Comparison of ENCODE assay signal across 4 cellular contexts in the genomic region with DNA sequence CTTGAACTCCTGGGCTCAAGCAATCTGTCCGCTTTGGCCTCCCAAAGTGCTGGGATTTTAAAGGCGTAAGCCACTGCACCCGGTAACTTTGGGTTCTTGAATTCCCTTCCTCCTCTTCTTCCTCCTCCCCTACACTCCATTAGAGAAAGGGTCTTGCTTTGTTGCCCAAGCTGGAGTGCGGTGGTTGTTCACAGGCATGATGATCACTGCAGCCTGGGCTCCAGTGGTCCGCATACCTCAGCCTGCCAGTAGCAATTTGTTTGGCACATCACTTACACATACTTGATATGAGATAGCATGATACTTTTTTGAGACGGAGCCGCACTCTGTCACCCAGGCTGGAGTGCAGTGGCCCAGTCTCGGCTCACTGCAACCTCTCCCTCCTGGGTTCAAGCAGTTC.
TF ChIP-seq lines count a peak whose summit lies in the region.

No MANE protein-coding gene starts in this region.

TF ChIP-seq in SK-N-SH, 30 proteins besides CTCF, POLR2A, EP300 and RAD21:
- TF ChIP-seq JUND (IDR thresholded peaks at IDR 0.05) = no peak

TF ChIP-seq in SK-N-SH treated with all-trans-retinoic acid at 6 μM for 48 hours, 23 proteins besides CTCF, POLR2A, EP300 and RAD21:
- TF ChIP-seq ISL1 (CRISPR knock-in tag; IDR thresholded peaks at IDR 0.05) (no peak), ZNF8 (CRISPR knock-in tag; IDR thresholded peaks at IDR 0.05) (no peak), OSR1 (CRISPR knock-in tag; IDR thresholded peaks at IDR 0.05) (no peak), ZC3H10 (CRISPR knock-in tag; IDR thresholded peaks at IDR 0.05) (no peak)

TF ChIP-seq in IMR-90, 13 proteins besides CTCF, POLR2A, EP300 and RAD21:
- TF ChIP-seq MAZ (IDR thresholded peaks at IDR 0.05; ENCODE audit: borderline replicate concordance, low read depth, low read length) (no peak), CEBPB (IDR thresholded peaks at IDR 0.05; ENCODE audit: low read depth, low read length) (no peak), NFE2L2 (IDR thresholded peaks at IDR 0.05; ENCODE audit: low read depth, low read length) (no peak), CHD1 (IDR thresholded peaks at IDR 0.05; ENCODE audit: low read depth, low read length) (no peak), RCOR1 (IDR thresholded peaks at IDR 0.05; ENCODE audit: insufficient replicate concordance, low read length) (no peak), SMC3 (IDR thresholded peaks at IDR 0.05; ENCODE audit: low read depth, low read length) (no peak), MAFK (IDR thresholded peaks at IDR 0.05; ENCODE audit: low read depth, low read length) (no peak), RFX5 (IDR thresholded peaks at IDR 0.05; ENCODE audit: low read depth, low read length) (no peak), BHLHE40 (IDR thresholded peaks at IDR 0.05; ENCODE audit: low read depth, low read length) (no peak)
- TF ChIP-seq, protein P1, sequence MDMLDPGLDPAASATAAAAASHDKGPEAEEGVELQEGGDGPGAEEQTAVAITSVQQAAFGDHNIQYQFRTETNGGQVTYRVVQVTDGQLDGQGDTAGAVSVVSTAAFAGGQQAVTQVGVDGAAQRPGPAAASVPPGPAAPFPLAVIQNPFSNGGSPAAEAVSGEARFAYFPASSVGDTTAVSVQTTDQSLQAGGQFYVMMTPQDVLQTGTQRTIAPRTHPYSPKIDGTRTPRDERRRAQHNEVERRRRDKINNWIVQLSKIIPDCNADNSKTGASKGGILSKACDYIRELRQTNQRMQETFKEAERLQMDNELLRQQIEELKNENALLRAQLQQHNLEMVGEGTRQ (IDR thresholded peaks at IDR 0.05; ENCODE audit: low read depth, low read length) = no peak
- TF ChIP-seq, protein P2, sequence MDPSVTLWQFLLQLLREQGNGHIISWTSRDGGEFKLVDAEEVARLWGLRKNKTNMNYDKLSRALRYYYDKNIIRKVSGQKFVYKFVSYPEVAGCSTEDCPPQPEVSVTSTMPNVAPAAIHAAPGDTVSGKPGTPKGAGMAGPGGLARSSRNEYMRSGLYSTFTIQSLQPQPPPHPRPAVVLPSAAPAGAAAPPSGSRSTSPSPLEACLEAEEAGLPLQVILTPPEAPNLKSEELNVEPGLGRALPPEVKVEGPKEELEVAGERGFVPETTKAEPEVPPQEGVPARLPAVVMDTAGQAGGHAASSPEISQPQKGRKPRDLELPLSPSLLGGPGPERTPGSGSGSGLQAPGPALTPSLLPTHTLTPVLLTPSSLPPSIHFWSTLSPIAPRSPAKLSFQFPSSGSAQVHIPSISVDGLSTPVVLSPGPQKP (IDR thresholded peaks at IDR 0.05; ENCODE audit: borderline replicate concordance, low read depth, low read length) = no peak

TF ChIP-seq in GM12878, 131 proteins besides CTCF, POLR2A, EP300 and RAD21:
- TF ChIP-seq CBX3 (IDR thresholded peaks at IDR 0.05; ENCODE audit: borderline replicate concordance, low read depth) (no peak), DPF2 (IDR thresholded peaks at IDR 0.05) (no peak; the same call in 1 of the 2 replicates), HDGF (IDR thresholded peaks at IDR 0.05) (no peak), NR2F1 (conservative IDR thresholded peaks at IDR 0.05) (no peak), BMI1 (IDR thresholded peaks at IDR 0.05; ENCODE audit: borderline replicate concordance) (no peak), FOXM1 (IDR thresholded peaks at IDR 0.05; ENCODE audit: low read depth, low read length) (no peak), ZNF274 (IDR thresholded peaks at IDR 0.05; ENCODE audit: insufficient read depth, insufficient read length) (no peak)
- TF ChIP-seq, protein P3, sequence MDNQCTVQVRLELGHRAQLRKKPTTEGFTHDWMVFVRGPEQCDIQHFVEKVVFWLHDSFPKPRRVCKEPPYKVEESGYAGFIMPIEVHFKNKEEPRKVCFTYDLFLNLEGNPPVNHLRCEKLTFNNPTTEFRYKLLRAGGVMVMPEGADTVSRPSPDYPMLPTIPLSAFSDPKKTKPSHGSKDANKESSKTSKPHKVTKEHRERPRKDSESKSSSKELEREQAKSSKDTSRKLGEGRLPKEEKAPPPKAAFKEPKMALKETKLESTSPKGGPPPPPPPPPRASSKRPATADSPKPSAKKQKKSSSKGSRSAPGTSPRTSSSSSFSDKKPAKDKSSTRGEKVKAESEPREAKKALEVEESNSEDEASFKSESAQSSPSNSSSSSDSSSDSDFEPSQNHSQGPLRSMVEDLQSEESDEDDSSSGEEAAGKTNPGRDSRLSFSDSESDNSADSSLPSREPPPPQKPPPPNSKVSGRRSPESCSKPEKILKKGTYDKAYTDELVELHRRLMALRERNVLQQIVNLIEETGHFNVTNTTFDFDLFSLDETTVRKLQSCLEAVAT (IDR thresholded peaks at IDR 0.05) = peak; percentile 68
- TF ChIP-seq, protein P4, sequence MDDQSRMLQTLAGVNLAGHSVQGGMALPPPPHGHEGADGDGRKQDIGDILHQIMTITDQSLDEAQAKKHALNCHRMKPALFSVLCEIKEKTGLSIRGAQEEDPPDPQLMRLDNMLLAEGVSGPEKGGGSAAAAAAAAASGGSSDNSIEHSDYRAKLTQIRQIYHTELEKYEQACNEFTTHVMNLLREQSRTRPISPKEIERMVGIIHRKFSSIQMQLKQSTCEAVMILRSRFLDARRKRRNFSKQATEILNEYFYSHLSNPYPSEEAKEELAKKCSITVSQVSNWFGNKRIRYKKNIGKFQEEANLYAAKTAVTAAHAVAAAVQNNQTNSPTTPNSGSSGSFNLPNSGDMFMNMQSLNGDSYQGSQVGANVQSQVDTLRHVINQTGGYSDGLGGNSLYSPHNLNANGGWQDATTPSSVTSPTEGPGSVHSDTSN (IDR thresholded peaks at IDR 0.05; ENCODE audit: insufficient replicate concordance, low read depth, low read length) = no peak
- TF ChIP-seq, protein P5, sequence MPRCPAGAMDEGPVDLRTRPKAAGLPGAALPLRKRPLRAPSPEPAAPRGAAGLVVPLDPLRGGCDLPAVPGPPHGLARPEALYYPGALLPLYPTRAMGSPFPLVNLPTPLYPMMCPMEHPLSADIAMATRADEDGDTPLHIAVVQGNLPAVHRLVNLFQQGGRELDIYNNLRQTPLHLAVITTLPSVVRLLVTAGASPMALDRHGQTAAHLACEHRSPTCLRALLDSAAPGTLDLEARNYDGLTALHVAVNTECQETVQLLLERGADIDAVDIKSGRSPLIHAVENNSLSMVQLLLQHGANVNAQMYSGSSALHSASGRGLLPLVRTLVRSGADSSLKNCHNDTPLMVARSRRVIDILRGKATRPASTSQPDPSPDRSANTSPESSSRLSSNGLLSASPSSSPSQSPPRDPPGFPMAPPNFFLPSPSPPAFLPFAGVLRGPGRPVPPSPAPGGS (IDR thresholded peaks at IDR 0.05; ENCODE audit: borderline replicate concordance, insufficient read depth, low read depth, low read length, poor library complexity, severe bottlenecking) = peak; percentile 44
TF ChIP-seq in GM12878: peak in this region for 2.
